In the genomic region with DNA sequence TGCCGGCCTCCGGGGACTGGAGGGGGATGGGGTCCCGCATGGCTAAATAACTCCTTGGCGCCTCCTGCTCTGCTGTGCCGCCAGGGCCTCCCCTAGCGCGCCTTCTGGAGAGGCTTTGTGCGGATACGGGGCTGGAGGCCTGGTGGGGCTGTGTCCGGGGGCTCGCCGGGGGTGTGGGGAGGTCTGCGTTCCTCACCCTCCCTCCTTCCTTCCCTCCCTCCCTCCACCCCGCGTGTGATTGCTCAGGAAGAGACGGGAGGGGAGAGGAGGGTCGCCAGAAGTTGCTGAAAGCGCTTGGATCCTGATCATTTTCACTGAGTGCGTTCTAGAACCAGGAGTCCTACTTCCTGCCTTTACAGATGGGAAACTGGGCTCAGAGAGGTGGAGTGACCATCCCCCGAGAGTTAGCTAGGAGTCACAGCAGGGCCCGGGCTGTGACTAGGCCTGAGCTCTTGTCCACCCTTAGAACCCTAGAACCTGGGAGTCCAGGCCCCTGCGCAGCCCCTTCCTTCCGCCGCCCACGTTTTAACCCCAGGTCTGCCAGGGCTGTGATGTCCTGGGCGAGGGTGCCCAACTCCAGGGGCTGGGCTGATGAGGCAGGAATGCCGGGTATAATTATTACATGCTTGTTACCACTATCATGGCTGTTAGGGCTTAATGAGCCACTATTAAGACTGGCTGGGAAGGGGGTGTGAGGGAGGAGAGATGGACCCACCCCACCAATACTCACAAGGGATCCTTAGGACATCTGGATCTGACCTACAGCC, we compare ENCODE assay signal across 8 cellular contexts. TPM values are rescaled to one million over a fixed set of nuclear protein-coding genes. Genes with fewer than 3 reads are reported as not detected.
DNase-seq lines count a peak whose midpoint lies in the region; ATAC-seq and TF ChIP-seq lines count a peak whose summit lies in the region.

No MANE protein-coding gene starts in this region.

- H3K9me3 ChIP-seq in MG63: no peaks in the 10 kb centered on the region
- no peaks in the 10 kb centered on the region for H3K9me3 ChIP-seq in right atrium auricular region
- no peaks in the 10 kb centered on the region for H3K9me3 ChIP-seq in sigmoid colon

- POLR2A ChIA-PET in activated CD4-positive, alpha-beta T cell treated with anti-CD3 and anti-CD28 coated beads for 36 hours (lab: Charles Lee): interaction anchor here (0.6 to 11.4 kb wide), 19 partner anchors 10 to 921 kb away, joined by 3 to 291 read pairs (median 4); a partner anchor contains a TSS

- H3K27ac ChIP-seq in right atrium auricular region (peak overlapping the region; percentile 97 to 98), sigmoid colon (peak overlapping the region; percentile 99 to 100 (median 99))

- H3K4me1 ChIP-seq in right atrium auricular region: peaks cover 0 to 41% of the 10 kb centered on the region in 2 donors
- peaks cover 0 to 37% (median 34%) of the 10 kb centered on the region in 4 donors for H3K4me1 ChIP-seq in sigmoid colon

- intact Hi-C loops in activated CD4-positive, alpha-beta T cell treated with anti-CD3 and anti-CD28 coated beads for 36 hours (cut with DNase I, micrococcal nuclease): loop anchor here (1.0 to 5.0 kb wide), 2 partner anchors 8 to 260 kb away; a partner anchor contains a TSS
- intact Hi-C loops in sigmoid colon (cut with DNase I): loop anchor here (1.0 to 5.0 kb wide), 2 partner anchors 8 to 135 kb away; a partner anchor contains a TSS

- no peak for TF ChIP-seq EP300 in sigmoid colon (IDR thresholded peaks at IDR 0.05)

- no peaks in the 10 kb centered on the region for H3K27me3 Mint-ChIP-seq in activated CD4-positive, alpha-beta T cell treated with anti-CD3 and anti-CD28 coated beads for 36 hours
- no peaks in the 10 kb centered on the region for H3K27me3 Mint-ChIP-seq in activated naive CD4-positive, alpha-beta T cell treated with anti-CD3 and anti-CD28 coated beads, Interleukin-2, amount 50 U/mL, for 24 hours

- 3 to 4% methylated on average over 27 of the region's 27 CpGs for WGBS in sigmoid colon, 2 donors

- H3K4me3 ChIP-seq in MG63 (peak overlapping the region; percentile 49), right atrium auricular region (peak overlapping the region; percentile 43 to 58), sigmoid colon (peak overlapping the region; percentile 42 to 64 (median 56))

- H3K36me3 ChIP-seq in MG63: peaks cover 22% of the 10 kb centered on the region
- peaks cover 23% of the 10 kb centered on the region for H3K36me3 ChIP-seq in right atrium auricular region
- H3K36me3 ChIP-seq in sigmoid colon: peaks cover 0 to 12% (median 10%) of the 10 kb centered on the region in 4 donors

- ATAC-seq in activated CD4-positive, alpha-beta T cell treated with anti-CD3 and anti-CD28 coated beads for 36 hours: peak; percentile 40
- no peak for ATAC-seq in HG03025 (IDR thresholded peaks at IDR 0.05; ENCODE audit: low FRiP score, unreplicated experiment)
- no peak for ATAC-seq in GM18868 (IDR thresholded peaks at IDR 0.05; ENCODE audit: unreplicated experiment)

- peak overlapping the region; percentile 82 for H3K4me3 Mint-ChIP-seq in activated CD4-positive, alpha-beta T cell treated with anti-CD3 and anti-CD28 coated beads for 36 hours
- H3K4me3 Mint-ChIP-seq in activated naive CD4-positive, alpha-beta T cell treated with anti-CD3 and anti-CD28 coated beads, Interleukin-2, amount 50 U/mL, for 24 hours: peak overlapping the region; percentile 82

- peaks cover 38% of the 10 kb centered on the region for H3K36me3 Mint-ChIP-seq in activated CD4-positive, alpha-beta T cell treated with anti-CD3 and anti-CD28 coated beads for 36 hours (ENCODE audit: low read depth)
- H3K36me3 Mint-ChIP-seq in activated naive CD4-positive, alpha-beta T cell treated with anti-CD3 and anti-CD28 coated beads, Interleukin-2, amount 50 U/mL, for 24 hours: peaks cover 4% of the 10 kb centered on the region

- no peak for TF ChIP-seq CTCF in right atrium auricular region (IDR thresholded peaks at IDR 0.05)
- TF ChIP-seq CTCF in sigmoid colon (IDR thresholded peaks at IDR 0.05): peak in 2 of 4 experiments; percentile 19 to 26

- peak; percentile 80 for TF ChIP-seq POLR2A in sigmoid colon (IDR thresholded peaks at IDR 0.05)

- H3K27me3 ChIP-seq in MG63: no peaks in the 10 kb centered on the region
- H3K27me3 ChIP-seq in right atrium auricular region: no peaks in the 10 kb centered on the region
- no peaks in the 10 kb centered on the region for H3K27me3 ChIP-seq in sigmoid colon

- H3K4me1 Mint-ChIP-seq in activated CD4-positive, alpha-beta T cell treated with anti-CD3 and anti-CD28 coated beads for 36 hours: peaks cover 62% of the 10 kb centered on the region
- H3K4me1 Mint-ChIP-seq in activated naive CD4-positive, alpha-beta T cell treated with anti-CD3 and anti-CD28 coated beads, Interleukin-2, amount 50 U/mL, for 24 hours: peaks cover 61% of the 10 kb centered on the region

- H3K9me3 Mint-ChIP-seq in activated CD4-positive, alpha-beta T cell treated with anti-CD3 and anti-CD28 coated beads for 36 hours (ENCODE audit: low read depth): peaks cover 3% of the 10 kb centered on the region
- no peaks in the 10 kb centered on the region for H3K9me3 Mint-ChIP-seq in activated naive CD4-positive, alpha-beta T cell treated with anti-CD3 and anti-CD28 coated beads, Interleukin-2, amount 50 U/mL, for 24 hours

- DNase-seq in activated CD4-positive, alpha-beta T cell treated with anti-CD3 and anti-CD28 coated beads for 36 hours: peak; percentile 60
- DNase-seq in activated CD4-positive, alpha-beta T cell treated with anti-CD3 and anti-CD28 coated beads for 1 hour: no peak
- DNase-seq in MG63: no peak
- DNase-seq in right atrium auricular region (ENCODE audit: low spot score): peak; percentile 82
- no peak for DNase-seq in sigmoid colon

- CTCF ChIA-PET in activated CD4-positive, alpha-beta T cell treated with anti-CD3 and anti-CD28 coated beads for 36 hours (lab: Charles Lee): interaction anchor here (0.6 to 7.5 kb wide), 6 partner anchors 10 to 89 kb away, joined by 3 to 208 read pairs (median 50); a partner anchor contains a TSS

- H3K27ac Mint-ChIP-seq in activated CD4-positive, alpha-beta T cell treated with anti-CD3 and anti-CD28 coated beads for 36 hours: peak overlapping the region; percentile 98
- peak overlapping the region; percentile 95 for H3K27ac Mint-ChIP-seq in activated naive CD4-positive, alpha-beta T cell treated with anti-CD3 and anti-CD28 coated beads, Interleukin-2, amount 50 U/mL, for 24 hours

RNA-seq across cellular contexts. Expression of a gene that starts 0.8 kb away (rescaled TPM):
- total RNA-seq in activated CD4-positive, alpha-beta T cell treated with anti-CD3 and anti-CD28 coated beads for 36 hours: 100 to 1,000 TPM; 254 to 311 TPM
- total RNA-seq in MG63 (2014; rRNA removed; shearing (Covaris generic); ENCODE audit: low replicate concordance): 85.7 and 102 TPM in 2 replicates
- total RNA-seq in right atrium auricular region: 100 to 1,000 TPM; 240 to 420 TPM
- total RNA-seq in sigmoid colon: 100 to 1,000 TPM; 163 to 369 (median 230) TPM
- polyA plus RNA-seq in sigmoid colon: 100 to 1,000 TPM; 179 to 221 (median 180) TPM

RNA-seq across cellular contexts. Expression of a gene that starts 8.0 kb away (rescaled TPM):
- total RNA-seq in activated CD4-positive, alpha-beta T cell treated with anti-CD3 and anti-CD28 coated beads for 36 hours: under 1 TPM; 0.40 to 0.43 TPM
- 0.03 and 0.05 TPM in 2 replicates for total RNA-seq in MG63 (2014; rRNA removed; shearing (Covaris generic); ENCODE audit: low replicate concordance)
- total RNA-seq in right atrium auricular region: 1 to 10 TPM in 1 of 2 donors, under 1 TPM in 1; 0.52 to 1.5 TPM
- total RNA-seq in sigmoid colon: 1 to 10 TPM; 1.4 to 5.8 (median 2.9) TPM
- polyA plus RNA-seq in sigmoid colon: 1 to 10 TPM; 1.2 to 4.4 (median 3.4) TPM

RNA-seq across cellular contexts. Expression of a gene that starts 40.7 kb away (rescaled TPM):
- 100 to 1,000 TPM; 269 to 370 TPM for total RNA-seq in activated CD4-positive, alpha-beta T cell treated with anti-CD3 and anti-CD28 coated beads for 36 hours
- 335 and 636 TPM in 2 replicates for total RNA-seq in MG63 (2014; rRNA removed; shearing (Covaris generic); ENCODE audit: low replicate concordance)
- 10 to 100 TPM; 68.5 to 97.3 TPM for total RNA-seq in right atrium auricular region
- total RNA-seq in sigmoid colon: 100 to 1,000 TPM in 3 of 4 donors, 10 to 100 TPM in 1; 89.1 to 144 (median 119) TPM
- 100 to 1,000 TPM; 214 to 285 (median 256) TPM for polyA plus RNA-seq in sigmoid colon

RNA-seq across cellular contexts. Expression of a gene that starts 56.0 kb away (rescaled TPM):
- not detected for total RNA-seq in activated CD4-positive, alpha-beta T cell treated with anti-CD3 and anti-CD28 coated beads for 36 hours
- total RNA-seq in MG63 (2014; rRNA removed; shearing (Covaris generic); ENCODE audit: low replicate concordance): not detected in 2 replicates
- total RNA-seq in right atrium auricular region: 1 to 10 TPM in 1 of 2 donors, not detected in 1; 1.4 TPM
- 1 to 10 TPM; 1.8 to 8.6 (median 4.5) TPM for total RNA-seq in sigmoid colon
- 1 to 10 TPM in 1 of 3 donors, not detected in 2; 4.0 TPM for polyA plus RNA-seq in sigmoid colon

RNA-seq across cellular contexts. Expression of a gene that starts 58.2 kb away (rescaled TPM):
- total RNA-seq in activated CD4-positive, alpha-beta T cell treated with anti-CD3 and anti-CD28 coated beads for 36 hours: 10 to 100 TPM; 20.0 to 20.9 TPM
- total RNA-seq in MG63 (2014; rRNA removed; shearing (Covaris generic); ENCODE audit: low replicate concordance): 5.5 and 11.2 TPM in 2 replicates
- total RNA-seq in right atrium auricular region (10 to 100 TPM; 16.4 to 20.6 TPM), sigmoid colon (10 to 100 TPM; 15.0 to 26.0 (median 16.6) TPM)
- 10 to 100 TPM; 14.4 to 36.9 (median 31.7) TPM for polyA plus RNA-seq in sigmoid colon

Comparison
In these comparisons a context has a peak if more than half of its experiments do, and no peak if none do; other contexts are left out.
1. DNase-seq: peak in activated CD4-positive, alpha-beta T cell treated with anti-CD3 and anti-CD28 coated beads for 36 hours (single experiment) and right atrium auricular region (single experiment); none in activated CD4-positive, alpha-beta T cell treated with anti-CD3 and anti-CD28 coated beads for 1 hour (single experiment), MG63 (single experiment) and sigmoid colon (single experiment).
2. Peak in every context shown above with its lines, with median percentiles within 50 percentile points of each other: H3K4me3 ChIP-seq.